Comparison of ENCODE assay signal across 11 cellular contexts in genomic region chr1:23188936-23189452, GRCh38. TPM values are rescaled to one million over a fixed set of nuclear protein-coding genes. Genes with fewer than 3 reads are reported as not detected.
DNase-seq lines count a peak whose midpoint lies in the region; FAIRE-seq and TF ChIP-seq lines count a peak whose summit lies in the region.
"Not testable (repeated sequence)": the region's sequence is repeated elsewhere in the genome, so short reads cannot be mapped to it uniquely, and the experiment has no call there.
"Had no signal": no experiment of that assay in that cellular context is flagged by ENCODE, and none has a peak within 500 bp of the region (broad histone marks: within the 10 kb centered on the region; RNA-seq: fewer than 3 reads in every experiment).

No MANE protein-coding gene starts in this region.

- H3K4me3 Mint-ChIP-seq in MCF 10A (ENCODE audit: unreplicated experiment): not testable (repeated sequence)

- peak; percentile 97 for DNase-seq in AG10803 (ENCODE audit: low read depth)
- DNase-seq in H54 (ENCODE audit: insufficient read length, low spot score): peak; percentile 51
- DNase-seq in MG63: peak; percentile 18
- DNase-seq in SJCRH30: peak; percentile 28 to 43
- DNase-seq in MCF 10A (ENCODE audit: unreplicated experiment): peak; percentile 95
- peak; percentile 37 for DNase-seq in fibroblast of peridontal ligament (ENCODE audit: extremely low read depth)
- peak; percentile 85 to 98 for DNase-seq in lung microvascular endothelial cell (ENCODE audit: low read depth in 2 of 2)

- H3K36me3 Mint-ChIP-seq in MCF 10A (ENCODE audit: insufficient read depth, unreplicated experiment): not testable (repeated sequence)

- H3K4me3 ChIP-seq in AG10803 (ENCODE audit: low read length); MG63; SJCRH30; skeletal muscle satellite cell (ENCODE audit: low read length): not testable (repeated sequence)

- peaks cover 32% of the 10 kb centered on the region for H3K4me1 Mint-ChIP-seq in MCF 10A (ENCODE audit: insufficient read depth, unreplicated experiment)

- peak overlapping the region; percentile 91 for H3K27ac Mint-ChIP-seq in MCF 10A (ENCODE audit: low read depth, unreplicated experiment)

- not testable (repeated sequence) for H3K9me3 ChIP-seq in MG63; SJCRH30 (replicated peaks); skeletal muscle satellite cell (replicated peaks; ENCODE audit: low read length)

- not testable (repeated sequence) for H3K27me3 ChIP-seq in MG63; SJCRH30; skeletal muscle satellite cell (ENCODE audit: control insufficient read depth, insufficient read depth, low read length)

- not testable (repeated sequence) for H3K9me3 Mint-ChIP-seq in MCF 10A (ENCODE audit: unreplicated experiment)

- H3K4me2 ChIP-seq in skeletal muscle satellite cell (ENCODE audit: low read length): not testable (repeated sequence)

- not testable (repeated sequence) for H3K27ac ChIP-seq in SJCRH30

- POLR2A ChIA-PET in MCF 10A (lab: Yijun Ruan, JAX): interaction anchor here (0.7 to 1.0 kb wide), 4 partner anchors 13 to 552 kb away, joined by 3 read pairs; no protein-coding TSS in a partner anchor

- not testable (repeated sequence) for TF ChIP-seq POLR2A in H54 (IDR thresholded peaks at IDR 0.05; ENCODE audit: low read depth, low read length)

- not testable (repeated sequence) for H3K36me3 ChIP-seq in MG63; SJCRH30; skeletal muscle satellite cell (ENCODE audit: insufficient read depth, low read length)

- not testable (repeated sequence) for FAIRE-seq in H54 (lab: Jason Lieb, UNC)

- H3K27me3 Mint-ChIP-seq in MCF 10A (ENCODE audit: insufficient read depth, unreplicated experiment): not testable (repeated sequence)

- not testable (repeated sequence) for H3K4me1 ChIP-seq in SJCRH30
- H3K4me1 ChIP-seq in skeletal muscle satellite cell (ENCODE audit: control insufficient read depth, insufficient read depth, low read length): peaks cover 24% of the 10 kb centered on the region

- intact Hi-C loops in MCF 10A (cut with micrococcal nuclease): not testable (repeated sequence)

- not testable (repeated sequence) for TF ChIP-seq CTCF in AG10803 (conservative IDR thresholded peaks at IDR 0.05; ENCODE audit: low read length); MCF 10A (IDR thresholded peaks at IDR 0.05; ENCODE audit: unreplicated experiment)

- not testable (repeated sequence) for BruUV-seq in MCF 10A (replicated peaks; lab: Mats Ljungman, UMichigan)

- peak overlapping the region; percentile 46 for H3K9ac ChIP-seq in skeletal muscle satellite cell (ENCODE audit: low read depth, low read length)

- CTCF ChIA-PET in MCF 10A (lab: Yijun Ruan, JAX): interaction anchor here (0.6 to 14.9 kb wide), 2 partner anchors 68 to 91 kb away, joined by 4 to 405 read pairs; no protein-coding TSS in a partner anchor

RNA-seq across cellular contexts. Expression of gene LUZP1, which starts 20.3 kb away (rescaled TPM):
- total RNA-seq in MG63 (2014; rRNA removed; shearing (Covaris generic); ENCODE audit: low replicate concordance): 17.1 and 18.2 TPM in 2 replicates
- 28.8 and 29.8 TPM in 2 replicates for total RNA-seq in SJCRH30 (2014; rRNA removed; shearing (Covaris generic))
- total RNA-seq in MCF 10A (2022) (30.1 and 37.2 TPM in 2 replicates), lung microvascular endothelial cell (29.4 and 30.4 TPM in 2 replicates)
- total RNA-seq in skeletal muscle satellite cell (2012; rRNA removed): 17.5 and 22.1 TPM in 2 replicates

RNA-seq across cellular contexts. Expression of gene HTR1D, which starts 28.3 kb away (rescaled TPM):
- total RNA-seq in MG63 (2014; rRNA removed; shearing (Covaris generic); ENCODE audit: low replicate concordance): 0.20 TPM in 1 of 2 replicates, not detected in the other
- not detected in 2 replicates for total RNA-seq in SJCRH30 (2014; rRNA removed; shearing (Covaris generic))
- 0.17 and 0.35 TPM in 2 replicates for total RNA-seq in MCF 10A (2022)
- under 0.01 and 0.22 TPM in 2 replicates for total RNA-seq in lung microvascular endothelial cell
- total RNA-seq in skeletal muscle satellite cell (2012; rRNA removed): not detected in 2 replicates
- total RNA-seq: left cardiac atrium, omental fat pad, skeletal muscle tissue had no signal

Comparison
In these comparisons a context has a peak if more than half of its experiments do, and no peak if none do; other contexts are left out.
1. DNase-seq: peak in every context shown above with its lines; median percentile 97 in AG10803; 95 in MCF 10A; 92 in lung microvascular endothelial cell; 51 in H54; 37 in fibroblast of peridontal ligament; 36 in SJCRH30; 18 in MG63.